In the genomic region with DNA sequence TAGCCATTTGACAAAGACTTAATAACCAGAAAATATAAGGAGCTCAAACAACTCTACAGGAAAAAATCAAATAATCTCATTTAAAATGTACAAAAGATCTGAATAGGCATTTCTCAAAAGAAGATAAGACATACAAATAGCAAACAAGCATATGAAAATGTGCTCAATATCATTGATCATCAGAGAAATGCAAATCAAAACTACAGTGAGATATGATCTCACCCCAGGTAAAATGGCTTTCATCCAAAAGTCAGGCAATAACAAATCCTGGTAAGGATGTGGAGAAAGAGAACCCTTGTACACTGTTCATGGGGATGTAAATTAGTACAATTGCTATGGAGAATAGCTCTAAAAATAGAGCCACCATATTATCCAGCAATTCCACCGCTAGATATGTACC, we compare ENCODE assay signal across 24 cellular contexts.
"Had no signal": no experiment of that assay in that cellular context is flagged by ENCODE, and none has a peak within 500 bp of the region (broad histone marks: within the 10 kb centered on the region; RNA-seq: fewer than 3 reads in every experiment).

No MANE protein-coding gene starts in this region.

- ATAC-seq: stimulated activated effector memory CD8-positive, alpha-beta T cell treated with anti-CD3 and anti-CD28 coated beads, Interleukin-12 subunit alpha, Interleukin-12 subunit beta, amount 100 ng/mL, for 72 hours; stimulated activated memory B cell treated with anti-CD40 and anti-IgM and Interleukin-4, amounts not matched to agents 10 μg/mL and 1 μg/mL and 100 μg/mL, for 72 hours; stimulated activated naive B cell treated with anti-CD40 and anti-IgM and Interleukin-4, amounts not matched to agents 10 μg/mL and 1 μg/mL and 100 μg/mL, for 72 hours; stimulated activated naive CD8-positive, alpha-beta T cell treated with anti-CD3 and anti-CD28 coated beads, Interleukin-15, amount 100 ng/mL, for 72 hours; stimulated activated naive CD8-positive, alpha-beta T cell treated with anti-CD3 and anti-CD28 coated beads, Interleukin-15, Interleukin-2, amounts not matched to agents 100 U/mL and 50 U/mL, for 24 hours; upper lobe of right lung had no signal

- H3K4me1 Mint-ChIP-seq: stimulated activated memory B cell treated with anti-CD40 and anti-IgM and Interleukin-4, amounts not matched to agents 10 μg/mL and 1 μg/mL and 100 μg/mL, for 72 hours had no signal

- H3K4me3 Mint-ChIP-seq: stimulated activated effector memory CD8-positive, alpha-beta T cell treated with anti-CD3 and anti-CD28 coated beads, Interleukin-12 subunit alpha, Interleukin-12 subunit beta, amount 100 ng/mL, for 72 hours; stimulated activated memory B cell treated with anti-CD40 and anti-IgM and Interleukin-4, amounts not matched to agents 10 μg/mL and 1 μg/mL and 100 μg/mL, for 72 hours; stimulated activated naive B cell treated with anti-CD40 and anti-IgM and Interleukin-4, amounts not matched to agents 10 μg/mL and 1 μg/mL and 100 μg/mL, for 72 hours; stimulated activated naive CD8-positive, alpha-beta T cell treated with anti-CD3 and anti-CD28 coated beads, Interleukin-15, amount 100 ng/mL, for 72 hours; stimulated activated naive CD8-positive, alpha-beta T cell treated with anti-CD3 and anti-CD28 coated beads, Interleukin-15, Interleukin-2, amounts not matched to agents 100 ng/mL and 50 ng/mL, for 24 hours; type B pancreatic cell had no signal

- DNase-seq: stimulated activated CD4-positive, alpha-beta T cell treated with anti-CD3 and anti-CD28 coated beads, Interleukin-2, amount 100 ng/mL, for 48 hours; stimulated activated CD4-positive, alpha-beta T cell treated with anti-CD3 and anti-CD28 coated beads, Interleukin-4, amount 100 ng/mL, for 1 hour; stimulated activated CD4-positive, alpha-beta T cell treated with anti-CD3 and anti-CD28 coated beads, Interleukin-4, amount 100 ng/mL, for 24 hours; stimulated activated CD4-positive, alpha-beta T cell treated with anti-CD3 and anti-CD28 coated beads, Interleukin-4, amount 100 ng/mL, for 4 hours; stimulated activated CD8-positive, alpha-beta memory T cell treated with anti-CD3 and anti-CD28 coated beads, Interleukin-4, amount 100 ng/mL, for 48 hours; stimulated activated naive B cell treated with anti-CD40 and anti-IgM and Interleukin-4, amounts not matched to agents 10 μg/mL and 1 μg/mL and 100 μg/mL, for 72 hours; stimulated activated naive CD4-positive, alpha-beta T cell; stimulated activated naive CD4-positive, alpha-beta T cell treated with Interleukin-2 at 50 U/mL for 16 hours; stimulated activated naive CD8-positive, alpha-beta T cell treated with anti-CD3 and anti-CD28 coated beads, Interleukin-15, amount 100 ng/mL, for 72 hours; stimulated activated naive CD8-positive, alpha-beta T cell treated with anti-CD3 and anti-CD28 coated beads, Interleukin-15, Interleukin-2, amounts not matched to agents 100 U/mL and 50 U/mL, for 24 hours; stomach; substantia nigra; testis; thyroid gland; tibial artery; transverse colon; trophoblast cell; upper lobe of left lung; upper lobe of right lung; uterus had no signal

- H3K36me3 Mint-ChIP-seq: stimulated activated effector memory CD8-positive, alpha-beta T cell treated with anti-CD3 and anti-CD28 coated beads, Interleukin-12 subunit alpha, Interleukin-12 subunit beta, amount 100 ng/mL, for 72 hours; stimulated activated memory B cell treated with anti-CD40 and anti-IgM and Interleukin-4, amounts not matched to agents 10 μg/mL and 1 μg/mL and 100 μg/mL, for 72 hours; stimulated activated naive B cell treated with anti-CD40 and anti-IgM and Interleukin-4, amounts not matched to agents 10 μg/mL and 1 μg/mL and 100 μg/mL, for 72 hours; type B pancreatic cell had no signal

- H3K27ac Mint-ChIP-seq: stimulated activated effector memory CD8-positive, alpha-beta T cell treated with anti-CD3 and anti-CD28 coated beads, Interleukin-12 subunit alpha, Interleukin-12 subunit beta, amount 100 ng/mL, for 72 hours; stimulated activated memory B cell treated with anti-CD40 and anti-IgM and Interleukin-4, amounts not matched to agents 10 μg/mL and 1 μg/mL and 100 μg/mL, for 72 hours; stimulated activated naive B cell treated with anti-CD40 and anti-IgM and Interleukin-4, amounts not matched to agents 10 μg/mL and 1 μg/mL and 100 μg/mL, for 72 hours; stimulated activated naive CD8-positive, alpha-beta T cell treated with anti-CD3 and anti-CD28 coated beads, Interleukin-15, amount 100 ng/mL, for 72 hours; stimulated activated naive CD8-positive, alpha-beta T cell treated with anti-CD3 and anti-CD28 coated beads, Interleukin-15, Interleukin-2, amounts not matched to agents 100 ng/mL and 50 ng/mL, for 24 hours; type B pancreatic cell had no signal
